1 cellular context compared by ENCODE assay signal in the genomic region with DNA sequence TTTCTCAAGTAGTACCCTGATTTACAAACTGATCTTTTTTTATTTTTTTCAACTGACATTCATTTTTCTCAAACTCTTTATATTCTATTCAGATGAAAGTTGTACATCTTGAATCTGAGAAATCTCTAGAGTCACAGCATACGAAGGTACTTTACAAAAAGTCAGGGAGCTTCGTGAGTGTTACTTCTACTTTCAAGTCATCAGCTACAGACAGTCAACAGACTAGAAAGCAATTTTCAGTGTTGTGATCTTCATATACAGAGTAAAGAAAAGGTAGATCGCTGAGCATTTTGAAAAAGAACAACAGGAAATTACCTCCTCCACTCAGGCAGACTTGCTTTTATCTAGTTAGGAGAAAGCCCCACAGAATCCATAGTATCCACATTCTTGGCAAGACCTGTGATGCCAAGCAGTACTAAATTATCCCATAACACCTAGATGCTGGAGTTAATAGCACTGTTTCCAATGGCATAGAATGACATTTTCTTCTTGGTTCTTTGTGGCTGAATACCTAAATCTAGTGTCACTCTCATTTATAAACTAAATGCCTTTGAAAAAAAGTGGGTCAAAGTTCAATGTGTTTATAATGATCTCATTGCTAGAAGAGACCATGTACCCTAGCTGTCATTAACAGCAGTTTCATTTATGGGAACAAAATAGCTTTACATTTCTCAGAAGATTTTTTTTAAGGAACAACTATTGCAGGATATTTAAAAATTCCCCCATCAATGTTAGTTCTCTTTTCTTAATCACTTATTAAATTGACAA.
TF ChIP-seq lines count a peak whose summit lies in the region.

No MANE protein-coding gene starts in this region.

TF ChIP-seq in HepG2, 621 proteins besides CTCF, POLR2A, EP300 and RAD21 (continued from another document):
- TF ChIP-seq, protein P1, sequence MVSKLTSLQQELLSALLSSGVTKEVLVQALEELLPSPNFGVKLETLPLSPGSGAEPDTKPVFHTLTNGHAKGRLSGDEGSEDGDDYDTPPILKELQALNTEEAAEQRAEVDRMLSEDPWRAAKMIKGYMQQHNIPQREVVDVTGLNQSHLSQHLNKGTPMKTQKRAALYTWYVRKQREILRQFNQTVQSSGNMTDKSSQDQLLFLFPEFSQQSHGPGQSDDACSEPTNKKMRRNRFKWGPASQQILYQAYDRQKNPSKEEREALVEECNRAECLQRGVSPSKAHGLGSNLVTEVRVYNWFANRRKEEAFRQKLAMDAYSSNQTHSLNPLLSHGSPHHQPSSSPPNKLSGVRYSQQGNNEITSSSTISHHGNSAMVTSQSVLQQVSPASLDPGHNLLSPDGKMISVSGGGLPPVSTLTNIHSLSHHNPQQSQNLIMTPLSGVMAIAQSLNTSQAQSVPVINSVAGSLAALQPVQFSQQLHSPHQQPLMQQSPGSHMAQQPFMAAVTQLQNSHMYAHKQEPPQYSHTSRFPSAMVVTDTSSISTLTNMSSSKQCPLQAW (CRISPR knock-in tag; IDR thresholded peaks at IDR 0.05): no peak
- TF ChIP-seq, protein P2, sequence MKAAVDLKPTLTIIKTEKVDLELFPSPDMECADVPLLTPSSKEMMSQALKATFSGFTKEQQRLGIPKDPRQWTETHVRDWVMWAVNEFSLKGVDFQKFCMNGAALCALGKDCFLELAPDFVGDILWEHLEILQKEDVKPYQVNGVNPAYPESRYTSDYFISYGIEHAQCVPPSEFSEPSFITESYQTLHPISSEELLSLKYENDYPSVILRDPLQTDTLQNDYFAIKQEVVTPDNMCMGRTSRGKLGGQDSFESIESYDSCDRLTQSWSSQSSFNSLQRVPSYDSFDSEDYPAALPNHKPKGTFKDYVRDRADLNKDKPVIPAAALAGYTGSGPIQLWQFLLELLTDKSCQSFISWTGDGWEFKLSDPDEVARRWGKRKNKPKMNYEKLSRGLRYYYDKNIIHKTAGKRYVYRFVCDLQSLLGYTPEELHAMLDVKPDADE (CRISPR knock-in tag; IDR thresholded peaks at IDR 0.05): no peak
- TF ChIP-seq, protein P3, sequence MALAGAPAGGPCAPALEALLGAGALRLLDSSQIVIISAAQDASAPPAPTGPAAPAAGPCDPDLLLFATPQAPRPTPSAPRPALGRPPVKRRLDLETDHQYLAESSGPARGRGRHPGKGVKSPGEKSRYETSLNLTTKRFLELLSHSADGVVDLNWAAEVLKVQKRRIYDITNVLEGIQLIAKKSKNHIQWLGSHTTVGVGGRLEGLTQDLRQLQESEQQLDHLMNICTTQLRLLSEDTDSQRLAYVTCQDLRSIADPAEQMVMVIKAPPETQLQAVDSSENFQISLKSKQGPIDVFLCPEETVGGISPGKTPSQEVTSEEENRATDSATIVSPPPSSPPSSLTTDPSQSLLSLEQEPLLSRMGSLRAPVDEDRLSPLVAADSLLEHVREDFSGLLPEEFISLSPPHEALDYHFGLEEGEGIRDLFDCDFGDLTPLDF (CRISPR knock-in tag; IDR thresholded peaks at IDR 0.05): no peak
- TF ChIP-seq, protein P4, sequence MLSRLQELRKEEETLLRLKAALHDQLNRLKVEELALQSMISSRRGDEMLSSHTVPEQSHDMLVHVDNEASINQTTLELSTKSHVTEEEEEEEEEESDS (CRISPR knock-in tag; IDR thresholded peaks at IDR 0.05; ENCODE audit: borderline replicate concordance): no peak
- no peak for TF ChIP-seq HDAC2 (CRISPR knock-in tag; IDR thresholded peaks at IDR 0.05)
